23 cellular contexts compared by ENCODE assay signal in the genomic region with DNA sequence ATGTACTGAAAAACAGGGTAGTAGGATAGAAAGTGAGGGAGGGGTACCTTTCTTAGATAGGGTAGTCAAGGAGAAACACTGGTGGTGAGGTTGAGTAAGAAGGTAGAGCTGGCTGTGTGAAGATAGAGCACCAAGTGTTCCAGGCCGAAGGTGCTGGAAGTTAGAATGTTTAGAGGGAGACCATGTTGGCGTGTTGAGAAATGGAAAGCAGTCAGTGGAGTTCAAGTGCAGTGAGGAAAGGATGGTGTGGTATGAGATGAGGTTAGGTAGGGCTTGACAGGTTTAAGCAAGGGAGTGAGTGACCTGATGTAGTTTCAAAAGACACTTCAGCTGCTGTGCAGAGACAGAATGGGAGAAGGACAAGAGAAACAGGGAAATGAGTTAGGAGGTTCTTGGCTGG. TPM values are rescaled to one million over a fixed set of nuclear protein-coding genes. Genes with fewer than 3 reads are reported as not detected.
DNase-seq lines count a peak whose midpoint lies in the region; ATAC-seq, FAIRE-seq and TF ChIP-seq lines count a peak whose summit lies in the region.
"Had no signal": no experiment of that assay in that cellular context is flagged by ENCODE, and none has a peak within 500 bp of the region (broad histone marks: within the 10 kb centered on the region; RNA-seq: fewer than 3 reads in every experiment).

No MANE protein-coding gene starts in this region.

- WGBS in A549 (ENCODE audit: missing lambda C conversion rate) = 89% methylated on average over 2 of the region's 2 CpGs
- 80% methylated on average over 2 of the region's 2 CpGs for WGBS in K562 (ENCODE audit: insufficient coverage, low coverage, missing lambda C conversion rate)

- H2AFZ ChIP-seq in PC-3 (ENCODE audit: low read length) (no peak overlapping the region), K562 (ENCODE audit: low read depth, low read length) (no peak overlapping the region)

- TF ChIP-seq CTCF in A549 (IDR thresholded peaks at IDR 0.05) = no peak
- TF ChIP-seq CTCF in Calu3 (IDR thresholded peaks at IDR 0.05; ENCODE audit: unreplicated experiment) = no peak
- TF ChIP-seq CTCF in PC-3 (conservative IDR thresholded peaks at IDR 0.05; ENCODE audit: low read depth, low read length) = no peak
- TF ChIP-seq CTCF in K562 (IDR thresholded peaks at IDR 0.05 in 2 of 3, conservative IDR thresholded peaks at IDR 0.05 in 1 of 3; ENCODE audit: insufficient read depth in 2 of 3, low read depth in 1 of 3, low read length in 3 of 3) = no peak

- in situ Hi-C loops in K562 (cut with MboI) = no loop called here

- TF ChIP-seq EP300 in A549 (IDR thresholded peaks at IDR 0.05) (no peak), K562 (IDR thresholded peaks at IDR 0.05; ENCODE audit: low read length) (no peak)

- H3K27me3 Mint-ChIP-seq in Calu3 (ENCODE audit: unreplicated experiment) = no peaks in the 10 kb centered on the region
- H3K27me3 Mint-ChIP-seq: CD4-positive, alpha-beta T cell had no signal

- H3K27ac ChIP-seq in A549 (no peak overlapping the region), PC-3 (ENCODE audit: low read length) (no peak overlapping the region), K562 (ENCODE audit: extremely low read depth, low read depth, low read length) (no peak overlapping the region)
- H3K27ac ChIP-seq: BLaER1 had no signal

- no peaks in the 10 kb centered on the region for H3K4me1 Mint-ChIP-seq in Calu3 (ENCODE audit: low read depth, unreplicated experiment)

- CTCF ChIA-PET in A549 (lab: Yijun Ruan, JAX) (interaction anchor here (0.7 kb wide), 1 partner anchor 15 kb away, joined by 3 read pairs; no protein-coding TSS in a partner anchor), Calu3 (lab: Charles Lee) (no interaction called here), PC-3 (lab: Charles Lee) (no interaction called here), K562 (lab: Yijun Ruan, JAX; ENCODE audit: low intra/inter-chr PET ratio) (no interaction called here)

- no peaks in the 10 kb centered on the region for H3K4me1 ChIP-seq in A549
- H3K4me1 ChIP-seq in PC-3 (ENCODE audit: insufficient read depth, low read length) = no peaks in the 10 kb centered on the region
- H3K4me1 ChIP-seq in K562 (replicated peaks in 1 of 2; ENCODE audit: control insufficient read depth in 2 of 2, insufficient read depth in 2 of 2, low read length in 2 of 2) = peaks cover 0 to 3% of the 10 kb centered on the region in 2 experiments; a peak in 1 of 5 replicates
- H3K4me1 ChIP-seq: BLaER1, Caco-2 had no signal

- POLR2A ChIA-PET in A549 (lab: Yijun Ruan, JAX) (no interaction called here), PC-3 (lab: Charles Lee; ENCODE audit: unreplicated experiment) (no interaction called here), K562 (lab: Yijun Ruan, JAX) (interaction anchor here (0.6 to 2.6 kb wide), 5 partner anchors 13 to 170 kb away, joined by 3 to 13 read pairs (median 3); no protein-coding TSS in a partner anchor)

- H3K27me3 ChIP-seq in PC-3 (ENCODE audit: low read length) (no peaks in the 10 kb centered on the region), K562 (ENCODE audit: control insufficient read depth in 2 of 2, insufficient read depth in 2 of 2, low read length in 2 of 2) (no peaks in the 10 kb centered on the region)
- H3K27me3 ChIP-seq: BLaER1 had no signal

- no peak for DNase-seq in A549 (ENCODE audit: low read depth in 1 of 2, low spot score in 1 of 2)
- DNase-seq in Calu3 = no peak
- no peak for DNase-seq in PC-3
- no peak for DNase-seq in K562 (ENCODE audit: extremely low read depth in 1 of 4, low spot score in 3 of 4)
- no peak for DNase-seq in NCI-H345 treated with DMSO at 0.1 percent for 48 hours (lab: John Stamatoyannopoulos, UW; ENCODE audit: unreplicated experiment)
- no peak for DNase-seq in COLO668 (lab: John Stamatoyannopoulos, UW; ENCODE audit: unreplicated experiment)
- DNase-seq in globus pallidus (ENCODE audit: low spot score) = no peak
- no peak for DNase-seq in NCI-H524 (lab: John Stamatoyannopoulos, UW)
- DNase-seq: ACHN; Caco-2; CD4-positive, alpha-beta T cell; GDM1; KBM-7; MM.1S; NCI-H1092; NCI-H1436; NCI-H1930; NCI-H510A; NCI-H774; OCI-M1; SHP77 had no signal

- TF ChIP-seq RAD21 in A549 (conservative IDR thresholded peaks at IDR 0.05 in 1 of 2, IDR thresholded peaks at IDR 0.05 in 1 of 2) = no peak
- TF ChIP-seq RAD21 in K562 (CRISPR knock-in tag; conservative IDR thresholded peaks at IDR 0.05 in 1 of 2, IDR thresholded peaks at IDR 0.05 in 1 of 2) = no peak

- H3K79me2 ChIP-seq in PC-3 (ENCODE audit: low read length) (no peaks in the 10 kb centered on the region), K562 (ENCODE audit: control insufficient read depth, insufficient read depth, low read length) (no peaks in the 10 kb centered on the region)

- no peak for FAIRE-seq in A549 (lab: Jason Lieb, UNC)
- FAIRE-seq in K562 (lab: Jason Lieb, UNC) = no peak
- FAIRE-seq: H54 had no signal

- BruUV-seq in Calu3 (replicated peaks; lab: Mats Ljungman, UMichigan) = no TSS peak
- BruUV-seq in PC-3 (replicated peaks; lab: Mats Ljungman, UMichigan) = no TSS peak
- BruUV-seq in K562 (replicated peaks; lab: Mats Ljungman, UMichigan) = no TSS peak

- H3K27ac Mint-ChIP-seq in Calu3 (ENCODE audit: unreplicated experiment) = peak overlapping the region; percentile 1
- H3K27ac Mint-ChIP-seq: CD4-positive, alpha-beta T cell had no signal

- H3K9me1 ChIP-seq in K562 (ENCODE audit: control insufficient read depth, insufficient read depth, low read length) = no peaks in the 10 kb centered on the region

- no peaks in the 10 kb centered on the region for H3F3A ChIP-seq in PC-3 (ENCODE audit: low read length, unreplicated experiment)

- H3K4me3 Mint-ChIP-seq in Calu3 (ENCODE audit: low read depth, unreplicated experiment) = no peak overlapping the region
- H3K4me3 Mint-ChIP-seq: CD4-positive, alpha-beta T cell had no signal

- ATAC-seq in A549 (peak; percentile 29 to 44; a peak in 4 of 6 replicates), PC-3 (peak; percentile 13), K562 (peak; percentile 55)

- TF ChIP-seq POLR2A in A549 (IDR thresholded peaks at IDR 0.05; ENCODE audit: low read length) (no peak), K562 (conservative IDR thresholded peaks at IDR 0.05) (no peak; the same call in none of the 2 replicates)

- H3K36me3 ChIP-seq in PC-3 (ENCODE audit: low read depth, low read length) (peaks cover 7% of the 10 kb centered on the region; the same call in 1 of the 2 replicates), K562 (ENCODE audit: control insufficient read depth, insufficient read depth, low read length) (peaks cover 27% of the 10 kb centered on the region; the same call in 2 of the 3 replicates)

- H3K9ac ChIP-seq in PC-3 (ENCODE audit: low read length) (no peak overlapping the region), K562 (ENCODE audit: insufficient read depth in 1 of 2, low read depth in 2 of 2, low read length in 2 of 2) (no peak overlapping the region)
- H3K9ac ChIP-seq: BLaER1 had no signal

- H3K4me3 ChIP-seq in A549 (no peak overlapping the region), PC-3 (ENCODE audit: low read length) (no peak overlapping the region), K562 (no peak overlapping the region)
- H3K4me3 ChIP-seq: BLaER1 had no signal

- H3K9me3 Mint-ChIP-seq in Calu3 (ENCODE audit: low read depth, unreplicated experiment) = no peaks in the 10 kb centered on the region
- H3K9me3 Mint-ChIP-seq: CD4-positive, alpha-beta T cell had no signal

- no peaks in the 10 kb centered on the region for H3K9me3 ChIP-seq in A549
- H3K9me3 ChIP-seq in PC-3 (ENCODE audit: low read length) = no peaks in the 10 kb centered on the region
- H3K9me3 ChIP-seq in K562 (replicated peaks; ENCODE audit: control insufficient read depth, insufficient read depth, low read depth, low read length) = no peaks in the 10 kb centered on the region
- H3K9me3 ChIP-seq: BLaER1, Caco-2 had no signal

- intact Hi-C loops in Calu3 (cut with micrococcal nuclease; ENCODE audit: unreplicated experiment) = no loop called here
- intact Hi-C loops in PC-3 (cut with micrococcal nuclease) = no loop called here
- intact Hi-C loops in K562 (cut with micrococcal nuclease) = loop anchor here (5.0 kb wide), 1 partner anchor 607 kb away; no protein-coding TSS in a partner anchor

- H3K4me2 ChIP-seq in A549 = no peak overlapping the region
- no peak overlapping the region for H3K4me2 ChIP-seq in PC-3 (ENCODE audit: low read length)
- no peak overlapping the region for H3K4me2 ChIP-seq in K562 (ENCODE audit: insufficient read depth, low read length)
- H3K4me2 ChIP-seq: BLaER1 had no signal

- H4K20me1 ChIP-seq in PC-3 (ENCODE audit: low read length) = no peaks in the 10 kb centered on the region
- H4K20me1 ChIP-seq in K562 (replicated peaks; ENCODE audit: control insufficient read depth, insufficient read depth, low read length) = no peaks in the 10 kb centered on the region
- H4K20me1 ChIP-seq: BLaER1 had no signal

- peaks cover 8% of the 10 kb centered on the region for H3K36me3 Mint-ChIP-seq in Calu3 (ENCODE audit: insufficient read depth, unreplicated experiment)

- H3K9me2 ChIP-seq in PC-3 (replicated peaks; ENCODE audit: low read length) = no peaks in the 10 kb centered on the region

RNA-seq across cellular contexts. Expression of gene CHST2, which starts 54.2 kb away (rescaled TPM):
- polyA plus RNA-seq in A549 (2011; rRNA removed) (0.04 and 0.08 TPM in 2 replicates), A549 (2017; fragmentation: RNase III; extraction: RNeasy Plus Mini Kit Qiagen cat#74134 plus additional on column Dnase treatment) (0.17 to 0.28 TPM (median 0.26 TPM) in 3 replicates), K562 (2011; rRNA removed) (8.0 and 13.7 TPM in 2 replicates), K562 (2014; fragmentation: Illumina TruSeq; extraction: Trizol) (16.5 and 19.2 TPM in 2 replicates), K562 (2014; fragmentation: Nextera tagmentation; extraction: Ambion mirVana) (1 to 10 TPM; 3.4 to 3.7 TPM), K562 (2014; rRNA removed) (32.6 and 36.4 TPM in 2 replicates)
- polyA plus RNA-seq in A549 (2012; cell fraction: cytosol; rRNA removed) = 0.07 and 0.14 TPM in 2 replicates
- 0.20 and 0.22 TPM in 2 replicates for polyA plus RNA-seq in A549 (2012; cell fraction: nucleus; rRNA removed)
- 0.05 TPM in 1 of 2 replicates, not detected in the other for polyA minus RNA-seq in A549 (2011; rRNA and poly(A)+ RNA removed)
- total RNA-seq in Calu3 (2022) (0.34 and 0.38 TPM in 2 replicates), PC-3 (2014; rRNA removed) (6.7 and 7.3 TPM in 2 replicates), K562 (2014; rRNA removed) (27.3 and 28.5 TPM in 2 replicates), K562 (2014; rRNA removed; fragmentation: Illumina TruSeq; extraction: Trizol) (10.6 and 10.7 TPM in 2 replicates), K562 (2015; rRNA removed; fragmentation: Illumina TruSeq; extraction: Trizol) (13.9 and 14.7 TPM in 2 replicates), K562 (2021) (55.1 and 60.3 TPM in 2 replicates)
- total RNA-seq in K562 (2011; cell fraction: chromatin; rRNA removed; ENCODE audit: low replicate concordance) = 15.4 and 34.1 TPM in 2 replicates
- 40.4 and 52.0 TPM in 2 replicates for total RNA-seq in K562 (2011; cell fraction: nucleolus; rRNA removed)
- 27.5 and 32.1 TPM in 2 replicates for total RNA-seq in K562 (2011; cell fraction: nucleoplasm; rRNA removed)
- polyA plus RNA-seq in K562 (2011; cell fraction: cytosol; rRNA removed) = 10.9 and 33.4 TPM in 2 replicates
- 19.2 and 52.4 TPM in 2 replicates for polyA plus RNA-seq in K562 (2011; cell fraction: nucleus; rRNA removed)
- polyA plus RNA-seq in K562 (2012) = 25.3 and 34.2 TPM in 2 replicates
- polyA minus RNA-seq in K562 (2011; rRNA and poly(A)+ RNA removed) = 4.3 and 8.8 TPM in 2 replicates
- polyA minus RNA-seq in K562 (2011; cell fraction: cytosol; rRNA and poly(A)+ RNA removed) = 17.7 and 18.6 TPM in 2 replicates
- polyA minus RNA-seq in K562 (2011; cell fraction: nucleus; rRNA and poly(A)+ RNA removed) = 21.2 and 23.4 TPM in 2 replicates
- total RNA-seq: Caco-2 had no signal

Comparison
In these comparisons a context has a peak if more than half of its experiments do, and no peak if none do; other contexts are left out.
1. Of the 35 proteins assayed by ChIP-seq in both K562 and A549: peak only in K562: POLR2AphosphoS2; only in A549: none; in both: none; in neither: 34.